In the genomic region with DNA sequence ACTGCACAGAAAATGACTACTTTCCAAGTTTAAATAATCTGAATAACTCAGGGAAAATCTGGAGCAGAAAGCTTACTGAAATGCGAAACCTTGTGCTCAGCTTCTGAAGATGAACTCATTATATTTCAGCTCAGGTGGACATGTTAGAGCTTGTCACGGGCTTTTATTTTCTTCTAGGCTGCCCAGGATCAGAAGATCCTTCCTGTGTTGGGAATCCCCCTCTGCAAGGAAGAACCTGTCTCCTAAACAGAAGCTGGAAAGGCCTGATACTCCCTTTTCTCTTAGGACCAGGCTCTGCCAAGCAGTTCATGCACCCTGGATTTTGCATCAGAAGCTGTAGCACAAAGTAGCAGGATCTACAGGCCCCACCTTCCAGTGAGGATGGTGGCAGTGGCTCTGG, we compare ENCODE assay signal across 22 cellular contexts. TPM values are rescaled to one million over a fixed set of nuclear protein-coding genes. Genes with fewer than 3 reads are reported as not detected.
A peak's percentile ranks its signal among the peaks of the same experiment; 100 is the strongest.
DNase-seq lines count a peak whose midpoint lies in the region; ATAC-seq, FAIRE-seq and TF ChIP-seq lines count a peak whose summit lies in the region.
"Had no signal": no experiment of that assay in that cellular context is flagged by ENCODE, and none has a peak within 500 bp of the region (broad histone marks: within the 10 kb centered on the region; RNA-seq: fewer than 3 reads in every experiment).

No MANE protein-coding gene starts in this region.

- TF ChIP-seq CTCF in HEK293 (tag by site-specific recombination; IDR thresholded peaks at IDR 0.05): no peak
- no peak for TF ChIP-seq CTCF in RWPE1 (conservative IDR thresholded peaks at IDR 0.05; ENCODE audit: low read depth)
- TF ChIP-seq CTCF in keratinocyte (optimal IDR thresholded peaks at IDR 0.05 in 1 of 3, IDR thresholded peaks at IDR 0.05 in 1 of 3, conservative IDR thresholded peaks at IDR 0.05 in 1 of 3; ENCODE audit: extremely low read depth in 1 of 3, insufficient read depth in 2 of 3, low read length in 3 of 3): no peak

- H3K36me3 Mint-ChIP-seq in stimulated activated naive B cell treated with anti-CD40 and anti-IgM and Interleukin-4, amounts not matched to agents 10 μg/mL and 1 μg/mL and 100 μg/mL, for 72 hours: no peaks in the 10 kb centered on the region
- H3K36me3 Mint-ChIP-seq: IgD-negative memory B cell had no signal

- CTCF ChIA-PET in HEK293 (lab: Yijun Ruan, JAX) (interaction anchor here (0.9 to 9.8 kb wide), 7 partner anchors 34 to 131 kb away, joined by 3 to 304 read pairs (median 4); no protein-coding TSS in a partner anchor), RWPE1 (lab: Yijun Ruan, JAX) (interaction anchor here (0.6 to 1.1 kb wide), 3 partner anchors 34 to 232 kb away, joined by 3 to 6 read pairs (median 5); no protein-coding TSS in a partner anchor)

- H2AFZ ChIP-seq in keratinocyte (ENCODE audit: control insufficient read depth, low read length): peak overlapping the region; percentile 79

- POLR2A ChIA-PET in HEK293 (lab: Yijun Ruan, JAX) (no interaction called here), RWPE1 (lab: Yijun Ruan, JAX; ENCODE audit: low non-redundant PET) (interaction anchor here (0.5 kb wide), 1 partner anchor 94 kb away, joined by 3 read pairs; no protein-coding TSS in a partner anchor)

- no peaks in the 10 kb centered on the region for H3K79me2 ChIP-seq in keratinocyte (ENCODE audit: control insufficient read depth, insufficient read depth, low read length)

- peaks cover 0 to 11% of the 10 kb centered on the region in 2 donors for H3K27me3 Mint-ChIP-seq in stimulated activated naive B cell treated with anti-CD40 and anti-IgM and Interleukin-4, amounts not matched to agents 10 μg/mL and 1 μg/mL and 100 μg/mL, for 72 hours
- H3K27me3 Mint-ChIP-seq: activated T-cell treated with anti-CD3 and anti-CD28 coated beads, Interleukin-2, amount 50 U/mL, for 24 hours; stimulated activated naive CD8-positive, alpha-beta T cell treated with anti-CD3 and anti-CD28 coated beads, Interleukin-15, amount 100 ng/mL, for 72 hours had no signal

- DNase-seq in DMS 273 (lab: John Stamatoyannopoulos, UW; ENCODE audit: unreplicated experiment) (peak; percentile 36), RWPE1 (ENCODE audit: low spot score) (peak; percentile 52), keratinocyte (ENCODE audit: low read depth, low spot score) (peak; percentile 79), superior temporal gyrus (ENCODE audit: extremely low spot score) (no peak), frontal cortex (ENCODE audit: low spot score in 2 of 2) (no peak)
- DNase-seq in stimulated activated naive B cell treated with anti-CD40 and anti-IgM and Interleukin-4, amounts not matched to agents 10 μg/mL and 1 μg/mL and 100 μg/mL, for 72 hours: no peak
- DNase-seq: activated CD4-positive, alpha-beta memory T cell treated with anti-CD3 and anti-CD28 coated beads, Interleukin-2, amount 10 ng/mL, durations not matched to agents 7 days and 5 days; activated naive CD4-positive, alpha-beta T cell treated with anti-CD3 and anti-CD28 coated beads, Interleukin-2, amount 50 U/mL, for 16 hours; activated T-cell treated with anti-CD3 and anti-CD28 coated beads, Interleukin-2, amount 50 U/mL, for 24 hours; AML-193; body of pancreas; MV-4-11; SHP77 treated with DMSO at 0.1 percent for 48 hours; stimulated activated CD4-positive, alpha-beta T cell treated with anti-CD3 and anti-CD28 coated beads, Interleukin-2, amount 100 ng/mL, for 24 hours; stimulated activated naive CD8-positive, alpha-beta T cell treated with anti-CD3 and anti-CD28 coated beads, Interleukin-15, amount 100 ng/mL, for 72 hours; T-helper 2 cell had no signal

- no peak overlapping the region for H3K27ac Mint-ChIP-seq in stimulated activated naive B cell treated with anti-CD40 and anti-IgM and Interleukin-4, amounts not matched to agents 10 μg/mL and 1 μg/mL and 100 μg/mL, for 72 hours
- H3K27ac Mint-ChIP-seq: activated CD4-positive, alpha-beta memory T cell treated with anti-CD3 and anti-CD28 coated beads, Interleukin-2, amount 10 ng/mL, durations not matched to agents 7 days and 5 days; activated T-cell treated with anti-CD3 and anti-CD28 coated beads, Interleukin-2, amount 50 U/mL, for 24 hours; IgD-negative memory B cell; stimulated activated naive CD8-positive, alpha-beta T cell treated with anti-CD3 and anti-CD28 coated beads, Interleukin-15, amount 100 ng/mL, for 72 hours had no signal

- H3K4me3 Mint-ChIP-seq in stimulated activated naive B cell treated with anti-CD40 and anti-IgM and Interleukin-4, amounts not matched to agents 10 μg/mL and 1 μg/mL and 100 μg/mL, for 72 hours: no peak overlapping the region
- H3K4me3 Mint-ChIP-seq: activated CD4-positive, alpha-beta memory T cell treated with anti-CD3 and anti-CD28 coated beads, Interleukin-2, amount 10 ng/mL, durations not matched to agents 7 days and 5 days; activated T-cell treated with anti-CD3 and anti-CD28 coated beads, Interleukin-2, amount 50 U/mL, for 24 hours; IgD-negative memory B cell; stimulated activated naive CD8-positive, alpha-beta T cell treated with anti-CD3 and anti-CD28 coated beads, Interleukin-15, amount 100 ng/mL, for 72 hours had no signal

- peak overlapping the region; percentile 40 for H3K9ac ChIP-seq in keratinocyte (ENCODE audit: control insufficient read depth, extremely low read depth, insufficient read depth, low read length)

- no peaks in the 10 kb centered on the region; the same call in 1 of the 2 replicates for H3K4me1 ChIP-seq in HEK293 (ENCODE audit: control insufficient read depth, insufficient read depth, low read length)
- peaks cover 37% of the 10 kb centered on the region for H3K4me1 ChIP-seq in keratinocyte (ENCODE audit: control insufficient read depth, extremely low read depth, insufficient read depth, low read length)

- FAIRE-seq in keratinocyte (lab: Jason Lieb, UNC) (peak; percentile 90), frontal cortex (lab: Jason Lieb, UNC) (no peak)
- FAIRE-seq: H54 had no signal

- H3K9me3 ChIP-seq in HEK293 (ENCODE audit: control insufficient read depth, insufficient read depth, low read depth, low read length) (no peaks in the 10 kb centered on the region), keratinocyte (ENCODE audit: control insufficient read depth, low read depth, low read length) (no peaks in the 10 kb centered on the region)
- H3K9me3 ChIP-seq: body of pancreas, gastroesophageal sphincter, vagina had no signal

- no peaks in the 10 kb centered on the region for H3K36me3 ChIP-seq in HEK293 (ENCODE audit: control insufficient read depth in 2 of 2, insufficient read depth in 1 of 2, low read length in 2 of 2)
- H3K36me3 ChIP-seq in keratinocyte (ENCODE audit: control insufficient read depth in 2 of 2, extremely low read depth in 1 of 2, insufficient read depth in 2 of 2, low read length in 2 of 2): no peaks in the 10 kb centered on the region
- H3K36me3 ChIP-seq: gastroesophageal sphincter, vagina had no signal

- peak overlapping the region; percentile 76 for H3K4me2 ChIP-seq in keratinocyte (ENCODE audit: control insufficient read depth, extremely low read depth, insufficient read depth, low read depth, low read length)

- H4K20me1 ChIP-seq in keratinocyte (ENCODE audit: control insufficient read depth, extremely low read depth, insufficient read depth, low read length): no peaks in the 10 kb centered on the region

- H3K9me3 Mint-ChIP-seq in stimulated activated naive B cell treated with anti-CD40 and anti-IgM and Interleukin-4, amounts not matched to agents 10 μg/mL and 1 μg/mL and 100 μg/mL, for 72 hours: no peaks in the 10 kb centered on the region
- H3K9me3 Mint-ChIP-seq: activated CD4-positive, alpha-beta memory T cell treated with anti-CD3 and anti-CD28 coated beads, Interleukin-2, amount 10 ng/mL, durations not matched to agents 7 days and 5 days; activated T-cell treated with anti-CD3 and anti-CD28 coated beads, Interleukin-2, amount 50 U/mL, for 24 hours; IgD-negative memory B cell; stimulated activated naive CD8-positive, alpha-beta T cell treated with anti-CD3 and anti-CD28 coated beads, Interleukin-15, amount 100 ng/mL, for 72 hours had no signal

- no peak for ATAC-seq in stimulated activated naive B cell treated with anti-CD40 and anti-IgM and Interleukin-4, amounts not matched to agents 10 μg/mL and 1 μg/mL and 100 μg/mL, for 72 hours (replicated peaks)
- ATAC-seq: body of pancreas; gastroesophageal sphincter; stimulated activated naive CD8-positive, alpha-beta T cell treated with anti-CD3 and anti-CD28 coated beads, Interleukin-15, amount 100 ng/mL, for 72 hours had no signal

- no peak overlapping the region; the same call in 1 of the 2 replicates for H3K27ac ChIP-seq in HEK293 (ENCODE audit: extremely low read depth, low read depth, low read length)
- peak overlapping the region; percentile 56 for H3K27ac ChIP-seq in RWPE1
- H3K27ac ChIP-seq in keratinocyte (ENCODE audit: control insufficient read depth, insufficient read depth, low read length): peak overlapping the region; percentile 66
- H3K27ac ChIP-seq: body of pancreas, coronary artery, vagina had no signal

- dilution Hi-C loops in keratinocyte (cut with MboI; ENCODE audit: extremely low pct_ligation_motif_present, low sequenced_read_pairs): no loop called here

- H3K9me1 ChIP-seq in keratinocyte (ENCODE audit: control insufficient read depth, extremely low read depth, insufficient read depth, low read length): no peaks in the 10 kb centered on the region

- no peaks in the 10 kb centered on the region for H3K27me3 ChIP-seq in keratinocyte (ENCODE audit: control insufficient read depth, extremely low read depth, insufficient read depth, low read length)
- H3K27me3 ChIP-seq: body of pancreas, gastroesophageal sphincter, vagina had no signal

- H3K4me3 ChIP-seq in HEK293 (ENCODE audit: low read depth, low read length) (no peak overlapping the region), keratinocyte (ENCODE audit: control insufficient read depth in 2 of 3, extremely low read depth in 1 of 3, insufficient read depth in 2 of 3, low read depth in 1 of 3, low read length in 3 of 3) (peak overlapping the region in 1 of 3 experiments; percentile 22)
- H3K4me3 ChIP-seq: body of pancreas, coronary artery, gastroesophageal sphincter, vagina had no signal

- H3K4me1 Mint-ChIP-seq in stimulated activated naive B cell treated with anti-CD40 and anti-IgM and Interleukin-4, amounts not matched to agents 10 μg/mL and 1 μg/mL and 100 μg/mL, for 72 hours: peaks cover 2 to 4% of the 10 kb centered on the region in 2 donors

RNA-seq across cellular contexts. Expression of a gene that starts 5.1 kb away (rescaled TPM):
- polyA plus RNA-seq in keratinocyte: 1.2 to 5.4 TPM (median 2.2 TPM) in 3 replicates
- polyA plus RNA-seq in keratinocyte (2011; ENCODE audit: low read depth): 0.54 TPM
- polyA plus RNA-seq in keratinocyte (2011; cell fraction: cytosol; rRNA removed): 0.94 and 2.8 TPM in 2 replicates
- polyA plus RNA-seq in keratinocyte (2011; cell fraction: nucleus; rRNA removed): 4.7 and 6.7 TPM in 2 replicates
- 0.85 and 2.1 TPM in 2 replicates for polyA plus RNA-seq in keratinocyte (2012; ENCODE audit: low replicate concordance)
- polyA minus RNA-seq in keratinocyte: 0.82 to 7.3 TPM (median 2.5 TPM) in 3 replicates
- 2.3 TPM for polyA minus RNA-seq in keratinocyte (2011; cell fraction: cytosol; rRNA and poly(A)+ RNA removed)
- polyA minus RNA-seq in keratinocyte (2011; cell fraction: nucleus; rRNA and poly(A)+ RNA removed): 9.0 and 9.9 TPM in 2 replicates
- total RNA-seq in frontal cortex: 4.1 TPM
- polyA plus RNA-seq: IgD-negative memory B cell had no signal

Comparison
In these comparisons a context has a peak if more than half of its experiments do, and no peak if none do; other contexts are left out.
1. DNase-seq: peak in DMS 273 (single experiment), RWPE1 (single experiment) and keratinocyte (single experiment); none in superior temporal gyrus (single experiment), stimulated activated naive B cell treated with anti-CD40 and anti-IgM and Interleukin-4, amounts not matched to agents 10 μg/mL and 1 μg/mL and 100 μg/mL, for 72 hours (single experiment) and frontal cortex (0 of 2).